Comparison of ENCODE assay signal across 19 cellular contexts in the genomic region with DNA sequence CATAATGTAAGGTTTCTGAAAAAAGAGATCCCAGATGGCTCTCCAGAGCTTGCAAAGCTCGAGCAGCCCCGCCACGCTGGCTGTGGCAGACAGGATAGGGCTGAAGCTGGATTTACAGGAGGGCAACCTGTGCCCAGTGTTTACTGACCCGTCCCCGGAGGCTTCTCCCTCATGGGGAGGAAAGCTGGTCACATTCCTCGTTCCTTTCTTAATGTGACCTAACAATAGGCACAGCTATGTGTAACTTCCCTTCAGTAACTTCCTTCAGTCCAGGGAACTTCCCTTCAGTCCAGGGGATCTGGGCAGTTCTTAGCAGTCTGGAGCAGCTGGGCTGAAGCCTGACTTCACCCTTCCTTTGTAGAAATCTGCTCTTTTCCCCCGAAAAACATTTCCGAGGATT. TPM values are rescaled to one million over a fixed set of nuclear protein-coding genes. Genes with fewer than 3 reads are reported as not detected.
A peak's percentile ranks its signal among the peaks of the same experiment; 100 is the strongest.
DNase-seq lines count a peak whose midpoint lies in the region; ATAC-seq, FAIRE-seq and TF ChIP-seq lines count a peak whose summit lies in the region.
"Had no signal": no experiment of that assay in that cellular context is flagged by ENCODE, and none has a peak within 500 bp of the region (broad histone marks: within the 10 kb centered on the region; RNA-seq: fewer than 3 reads in every experiment).

No MANE protein-coding gene starts in this region.

- in situ Hi-C loops in K562 (cut with MboI): no loop called here

- no peak for ATAC-seq in K562
- no peak for ATAC-seq in body of pancreas
- ATAC-seq in HG03378 (IDR thresholded peaks at IDR 0.05; ENCODE audit: unreplicated experiment): no peak

- H2AFZ ChIP-seq in K562 (ENCODE audit: low read depth, low read length): no peak overlapping the region
- H2AFZ ChIP-seq in OCI-LY7 (ENCODE audit: low read length): no peak overlapping the region

- 93% methylated on average over 8 of the region's 8 CpGs for WGBS in K562 (ENCODE audit: insufficient coverage, low coverage, missing lambda C conversion rate)
- 69 to 82% methylated on average over 8 of the region's 8 CpGs for WGBS in body of pancreas, 2 donors

- peaks cover 0 to 14% of the 10 kb centered on the region in 2 experiments; a peak in 1 of 5 replicates for H3K4me1 ChIP-seq in K562 (replicated peaks in 1 of 2; ENCODE audit: control insufficient read depth in 2 of 2, insufficient read depth in 2 of 2, low read length in 2 of 2)
- H3K4me1 ChIP-seq in left ventricle myocardium inferior: peaks cover 33% of the 10 kb centered on the region
- H3K4me1 ChIP-seq in body of pancreas: no peaks in the 10 kb centered on the region
- H3K4me1 ChIP-seq in OCI-LY7 (ENCODE audit: insufficient read depth, low read length, poor library complexity, severe bottlenecking): peaks cover 13% of the 10 kb centered on the region

- POLR2A ChIA-PET in K562 (lab: Yijun Ruan, JAX) (interaction anchor here (0.6 kb wide), 1 partner anchor 10 kb away, joined by 3 read pairs; no protein-coding TSS in a partner anchor), OCI-LY7 (lab: Charles Lee) (no interaction called here)

- BruUV-seq in K562 (replicated peaks; lab: Mats Ljungman, UMichigan): no TSS peak
- no TSS peak for BruUV-seq in OCI-LY7 (replicated peaks; lab: Mats Ljungman, UMichigan)

- H3K79me2 ChIP-seq in K562 (ENCODE audit: control insufficient read depth, insufficient read depth, low read length): no peaks in the 10 kb centered on the region
- H3K79me2 ChIP-seq in OCI-LY7 (ENCODE audit: insufficient read depth, low read depth, low read length): no peaks in the 10 kb centered on the region

- CTCF ChIA-PET in K562 (lab: Yijun Ruan, JAX; ENCODE audit: low intra/inter-chr PET ratio) (no interaction called here), OCI-LY7 (lab: Charles Lee; ENCODE audit: unreplicated experiment) (interaction anchor here (1.3 kb wide), 1 partner anchor 10 kb away, joined by 3 read pairs; no protein-coding TSS in a partner anchor)

- H3K9me1 ChIP-seq in K562 (ENCODE audit: control insufficient read depth, insufficient read depth, low read length): peaks cover 6% of the 10 kb centered on the region

- H3K36me3 ChIP-seq in K562 (ENCODE audit: control insufficient read depth, insufficient read depth, low read length): peaks cover 94% of the 10 kb centered on the region
- peaks cover 40% of the 10 kb centered on the region for H3K36me3 ChIP-seq in left ventricle myocardium inferior
- H3K36me3 ChIP-seq in body of pancreas (replicated peaks in 1 of 2; ENCODE audit: insufficient read depth in 1 of 2, low read depth in 2 of 2): peaks cover 0 to 18% of the 10 kb centered on the region in 2 donors
- peaks cover 90% of the 10 kb centered on the region for H3K36me3 ChIP-seq in OCI-LY7 (ENCODE audit: insufficient read depth, low read length)

- TF ChIP-seq POLR2A in K562 (conservative IDR thresholded peaks at IDR 0.05) (no peak), body of pancreas (IDR thresholded peaks at IDR 0.05) (no peak)

- intact Hi-C loops in K562 (cut with micrococcal nuclease): no loop called here
- intact Hi-C loops in left ventricle myocardium inferior (cut with micrococcal nuclease): no loop called here
- intact Hi-C loops in body of pancreas (cut with DNase I): no loop called here
- intact Hi-C loops in OCI-LY7 (cut with micrococcal nuclease; ENCODE audit: unreplicated experiment): no loop called here

- H3K9ac ChIP-seq in K562 (ENCODE audit: insufficient read depth in 1 of 2, low read depth in 2 of 2, low read length in 2 of 2): no peak overlapping the region

- TF ChIP-seq CTCF in HL-60 (IDR thresholded peaks at IDR 0.05; ENCODE audit: insufficient read depth, low read length) (no peak), K562 (IDR thresholded peaks at IDR 0.05 in 2 of 3, conservative IDR thresholded peaks at IDR 0.05 in 1 of 3; ENCODE audit: insufficient read depth in 2 of 3, low read depth in 1 of 3, low read length in 3 of 3) (no peak), left ventricle myocardium inferior (IDR thresholded peaks at IDR 0.05; ENCODE audit: borderline replicate concordance) (no peak), body of pancreas (IDR thresholded peaks at IDR 0.05) (no peak), OCI-LY7 (conservative IDR thresholded peaks at IDR 0.05; ENCODE audit: low read length) (no peak)

- H3K4me2 ChIP-seq in K562 (ENCODE audit: insufficient read depth, low read length) (no peak overlapping the region), OCI-LY7 (ENCODE audit: low read length) (no peak overlapping the region)

- H3K27me3 ChIP-seq in HL-60 (ENCODE audit: insufficient read depth, poor library complexity, severe bottlenecking) (no peaks in the 10 kb centered on the region), K562 (ENCODE audit: control insufficient read depth in 2 of 2, insufficient read depth in 2 of 2, low read length in 2 of 2) (no peaks in the 10 kb centered on the region), left ventricle myocardium inferior (ENCODE audit: low read depth) (no peaks in the 10 kb centered on the region), body of pancreas (no peaks in the 10 kb centered on the region)
- H3K27me3 ChIP-seq: MG63 had no signal

- no peak for DNase-seq in HL-60 (ENCODE audit: low read depth in 1 of 2, low spot score in 1 of 2)
- no peak for DNase-seq in K562 (ENCODE audit: extremely low read depth in 1 of 4, low spot score in 3 of 4)
- DNase-seq in left ventricle myocardium inferior: no peak
- peak; percentile 94 for DNase-seq in pulmonary artery endothelial cell (ENCODE audit: low read depth, low spot score)
- DNase-seq in body of pancreas: no peak
- DNase-seq in OCI-LY7 (ENCODE audit: low spot score): no peak
- DNase-seq in amygdala (lab: John Stamatoyannopoulos, UW): no peak
- DNase-seq: AML-193; GF-D8; MG63; midbrain; NCI-H1694; NCI-H446; nucleus accumbens; SHP77; stimulated activated CD4-positive, alpha-beta T cell treated with anti-CD3 and anti-CD28 coated beads, Interleukin-2, amount 100 ng/mL, for 48 hours had no signal

- H3K4me3 ChIP-seq in HL-60 (replicated peaks; ENCODE audit: insufficient read depth, low read length): no peak overlapping the region
- H3K4me3 ChIP-seq in K562: no peak overlapping the region
- H3K4me3 ChIP-seq in left ventricle myocardium inferior: peak overlapping the region; percentile 2
- H3K4me3 ChIP-seq in body of pancreas: no peak overlapping the region
- H3K4me3 ChIP-seq in OCI-LY7 (ENCODE audit: low read depth, low read length, poor library complexity, severe bottlenecking): no peak overlapping the region
- H3K4me3 ChIP-seq: MG63, thoracic aorta had no signal

- H4K20me1 ChIP-seq in K562 (replicated peaks; ENCODE audit: control insufficient read depth, insufficient read depth, low read length) (no peaks in the 10 kb centered on the region), OCI-LY7 (ENCODE audit: insufficient read depth, low read length) (no peaks in the 10 kb centered on the region)

- FAIRE-seq in K562 (lab: Jason Lieb, UNC): peak; percentile 32

- peak overlapping the region; percentile 33 for H3K27ac ChIP-seq in HL-60 (replicated peaks)
- H3K27ac ChIP-seq in K562 (ENCODE audit: extremely low read depth, low read depth, low read length): no peak overlapping the region
- H3K27ac ChIP-seq in left ventricle myocardium inferior (replicated peaks): peak overlapping the region; percentile 72
- no peak overlapping the region for H3K27ac ChIP-seq in body of pancreas
- no peak overlapping the region for H3K27ac ChIP-seq in OCI-LY7 (ENCODE audit: low read depth, low read length, poor library complexity, severe bottlenecking)
- H3K27ac ChIP-seq: epithelial cell of prostate had no signal

- H3K9me3 ChIP-seq in K562 (replicated peaks; ENCODE audit: control insufficient read depth, insufficient read depth, low read depth, low read length) (no peaks in the 10 kb centered on the region), left ventricle myocardium inferior (replicated peaks) (no peaks in the 10 kb centered on the region), body of pancreas (no peaks in the 10 kb centered on the region), OCI-LY7 (ENCODE audit: low read length) (no peaks in the 10 kb centered on the region)
- H3K9me3 ChIP-seq: MG63, thoracic aorta had no signal

- TF ChIP-seq EP300 in K562 (IDR thresholded peaks at IDR 0.05; ENCODE audit: low read length): no peak

- no peak for TF ChIP-seq RAD21 in K562 (CRISPR knock-in tag; conservative IDR thresholded peaks at IDR 0.05 in 1 of 2, IDR thresholded peaks at IDR 0.05 in 1 of 2)

- H3K9me2 ChIP-seq in OCI-LY7 (ENCODE audit: insufficient read depth, low read length): no peaks in the 10 kb centered on the region

RNA-seq across cellular contexts. Expression of gene SLFNL1, which starts 7.7 kb away (rescaled TPM):
- 0.58 and 1.4 TPM in 2 replicates for total RNA-seq in K562 (2011; cell fraction: chromatin; rRNA removed; ENCODE audit: low replicate concordance)
- 0.66 and 1.2 TPM in 2 replicates for total RNA-seq in K562 (2011; cell fraction: nucleolus; rRNA removed)
- 0.31 and 0.51 TPM in 2 replicates for total RNA-seq in K562 (2011; cell fraction: nucleoplasm; rRNA removed)
- total RNA-seq in K562 (2014; rRNA removed) (0.05 and 0.29 TPM in 2 replicates), K562 (2014; rRNA removed; fragmentation: Illumina TruSeq; extraction: Trizol) (0.03 TPM in 1 of 2 replicates, not detected in the other), K562 (2015; rRNA removed; fragmentation: Illumina TruSeq; extraction: Trizol) (0.08 and 0.14 TPM in 2 replicates), K562 (2021) (0.07 TPM in 1 of 2 replicates, not detected in the other), left ventricle myocardium inferior (0.16 TPM), pulmonary artery endothelial cell (0.20 and 0.28 TPM in 2 replicates), body of pancreas (under 1 TPM; 0.33 to 0.78 TPM), OCI-LY7 (2022) (0.49 and 0.57 TPM in 2 replicates)
- polyA plus RNA-seq in K562 (2011; rRNA removed) (0.01 TPM in 1 of 2 replicates, not detected in the other), K562 (2014; fragmentation: Illumina TruSeq; extraction: Trizol) (0.03 TPM in 1 of 2 replicates, not detected in the other), K562 (2014; fragmentation: Nextera tagmentation; extraction: Ambion mirVana) (not detected), K562 (2014; rRNA removed) (0.05 and 0.12 TPM in 2 replicates)
- polyA plus RNA-seq in K562 (2011; cell fraction: cytosol; rRNA removed): not detected in 2 replicates
- polyA plus RNA-seq in K562 (2011; cell fraction: nucleus; rRNA removed): 0.10 and 0.13 TPM in 2 replicates
- polyA plus RNA-seq in K562 (2012): 0.25 and 0.47 TPM in 2 replicates
- polyA minus RNA-seq in K562 (2011; rRNA and poly(A)+ RNA removed): 0.14 and 0.15 TPM in 2 replicates
- polyA minus RNA-seq in K562 (2011; cell fraction: cytosol; rRNA and poly(A)+ RNA removed): not detected in 2 replicates
- polyA minus RNA-seq in K562 (2011; cell fraction: nucleus; rRNA and poly(A)+ RNA removed): 0.40 and 0.44 TPM in 2 replicates
- total RNA-seq in OCI-LY7 (2014; rRNA removed; shearing (Covaris generic)): 0.82 and 1.1 TPM in 2 replicates

RNA-seq across cellular contexts. Expression of gene CTPS1, which starts 34.3 kb away (rescaled TPM):
- total RNA-seq in K562 (2011; cell fraction: chromatin; rRNA removed; ENCODE audit: low replicate concordance): 238 and 252 TPM in 2 replicates
- total RNA-seq in K562 (2011; cell fraction: nucleolus; rRNA removed): 123 and 132 TPM in 2 replicates
- 153 and 182 TPM in 2 replicates for total RNA-seq in K562 (2011; cell fraction: nucleoplasm; rRNA removed)
- total RNA-seq in K562 (2014; rRNA removed) (87.7 and 103 TPM in 2 replicates), K562 (2014; rRNA removed; fragmentation: Illumina TruSeq; extraction: Trizol) (93.9 and 99.0 TPM in 2 replicates), K562 (2015; rRNA removed; fragmentation: Illumina TruSeq; extraction: Trizol) (101 and 103 TPM in 2 replicates), K562 (2021) (106 and 113 TPM in 2 replicates), left ventricle myocardium inferior (7.1 TPM), pulmonary artery endothelial cell (42.6 and 49.1 TPM in 2 replicates), body of pancreas (10 to 100 TPM in 1 of 2 donors, 1 to 10 TPM in 1; 8.9 to 13.0 TPM), OCI-LY7 (2022) (111 and 117 TPM in 2 replicates)
- polyA plus RNA-seq in K562 (2011; rRNA removed) (44.0 and 44.4 TPM in 2 replicates), K562 (2014; fragmentation: Illumina TruSeq; extraction: Trizol) (152 and 164 TPM in 2 replicates), K562 (2014; fragmentation: Nextera tagmentation; extraction: Ambion mirVana) (10 to 100 TPM; 71.5 to 72.2 TPM), K562 (2014; rRNA removed) (70.6 and 88.0 TPM in 2 replicates)
- 23.4 and 35.2 TPM in 2 replicates for polyA plus RNA-seq in K562 (2011; cell fraction: cytosol; rRNA removed)
- polyA plus RNA-seq in K562 (2011; cell fraction: nucleus; rRNA removed): 165 and 227 TPM in 2 replicates
- polyA plus RNA-seq in K562 (2012): 58.1 and 83.7 TPM in 2 replicates
- 90.7 and 96.2 TPM in 2 replicates for polyA minus RNA-seq in K562 (2011; rRNA and poly(A)+ RNA removed)
- polyA minus RNA-seq in K562 (2011; cell fraction: cytosol; rRNA and poly(A)+ RNA removed): 36.2 and 42.9 TPM in 2 replicates
- 78.6 and 121 TPM in 2 replicates for polyA minus RNA-seq in K562 (2011; cell fraction: nucleus; rRNA and poly(A)+ RNA removed)
- total RNA-seq in OCI-LY7 (2014; rRNA removed; shearing (Covaris generic)): 58.9 and 76.6 TPM in 2 replicates

Comparison
In these comparisons a context has a peak if more than half of its experiments do, and no peak if none do; other contexts are left out.
1. H3K27ac ChIP-seq: peak in HL-60 (single experiment) and left ventricle myocardium inferior (single experiment); none in K562 (single experiment), body of pancreas (0 of 4) and OCI-LY7 (single experiment).